In the genomic region with DNA sequence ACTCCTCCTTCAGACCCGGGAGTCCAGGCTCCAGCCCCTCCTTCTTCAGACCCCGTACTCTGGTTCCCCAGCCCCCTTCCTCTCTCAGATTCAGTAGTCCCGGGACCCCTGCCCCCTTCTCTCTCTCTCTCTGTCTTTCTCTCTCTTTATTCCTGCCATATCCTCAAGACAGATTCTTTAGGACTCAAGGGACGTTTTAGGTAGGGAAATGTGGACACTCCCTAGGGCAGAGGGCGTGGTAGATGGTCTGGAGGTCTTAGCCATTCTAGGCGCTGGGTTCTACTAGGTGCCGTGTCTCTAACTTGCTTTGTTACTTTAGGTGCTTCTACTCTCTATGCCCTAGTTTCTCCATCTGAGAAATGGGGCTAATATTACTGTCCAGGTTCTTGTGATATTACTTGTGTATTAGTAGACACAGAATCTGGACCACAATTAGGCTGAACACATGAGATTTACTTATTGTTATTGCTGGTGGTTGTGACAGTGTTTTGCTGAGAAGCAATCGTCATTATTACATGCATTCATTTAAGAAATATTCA, we compare ENCODE assay signal across 17 cellular contexts. TPM values are rescaled to one million over a fixed set of nuclear protein-coding genes. Genes with fewer than 3 reads are reported as not detected.
DNase-seq lines count a peak whose midpoint lies in the region; ATAC-seq and TF ChIP-seq lines count a peak whose summit lies in the region.
"Had no signal": no experiment of that assay in that cellular context is flagged by ENCODE, and none has a peak within 500 bp of the region (broad histone marks: within the 10 kb centered on the region; RNA-seq: fewer than 3 reads in every experiment).

No MANE protein-coding gene starts in this region.

- no peaks in the 10 kb centered on the region for H3K9me3 ChIP-seq in CD8-positive, alpha-beta T cell (ENCODE audit: low read length)
- H3K9me3 ChIP-seq in colonic mucosa = no peaks in the 10 kb centered on the region
- H3K9me3 ChIP-seq: upper lobe of right lung had no signal

- no peaks in the 10 kb centered on the region for H3K9me3 Mint-ChIP-seq in CD8-positive, alpha-beta T cell
- H3K9me3 Mint-ChIP-seq in activated naive CD8-positive, alpha-beta T cell treated with anti-CD3 and anti-CD28 coated beads, Interleukin-2, amount 10 ng/mL, durations not matched to agents 7 days and 5 days = no peaks in the 10 kb centered on the region
- H3K9me3 Mint-ChIP-seq in natural killer cell treated with Interleukin-12 subunit alpha and Interleukin-12 subunit beta and Interleukin-15 and Interleukin-18, amount 100 ng/mL, for 72 hours = peaks cover 3% of the 10 kb centered on the region
- H3K9me3 Mint-ChIP-seq: naive thymus-derived CD8-positive, alpha-beta T cell had no signal

- no peak overlapping the region for H3K9ac ChIP-seq in colonic mucosa (ENCODE audit: low read depth in 2 of 2, low read length in 2 of 2)

- no peak for TF ChIP-seq CTCF in CD8-positive, alpha-beta T cell (IDR thresholded peaks at IDR 0.05)
- TF ChIP-seq CTCF in colonic mucosa (IDR thresholded peaks at IDR 0.05) = no peak

- no peak overlapping the region for H3K4me3 ChIP-seq in CD8-positive, alpha-beta T cell (ENCODE audit: low read depth, low read length)
- H3K4me3 ChIP-seq in H7 (ENCODE audit: insufficient read depth, low read depth, low read length) = peak overlapping the region; percentile 37
- no peak overlapping the region for H3K4me3 ChIP-seq in colonic mucosa
- H3K4me3 ChIP-seq: upper lobe of right lung had no signal

- H3K36me3 Mint-ChIP-seq in CD8-positive, alpha-beta T cell = no peaks in the 10 kb centered on the region
- no peaks in the 10 kb centered on the region for H3K36me3 Mint-ChIP-seq in activated naive CD8-positive, alpha-beta T cell treated with anti-CD3 and anti-CD28 coated beads, Interleukin-2, amount 10 ng/mL, durations not matched to agents 7 days and 5 days
- no peaks in the 10 kb centered on the region for H3K36me3 Mint-ChIP-seq in natural killer cell treated with Interleukin-12 subunit alpha and Interleukin-12 subunit beta and Interleukin-15 and Interleukin-18, amount 100 ng/mL, for 72 hours
- H3K36me3 Mint-ChIP-seq: CD4-positive, alpha-beta memory T cell; naive thymus-derived CD8-positive, alpha-beta T cell had no signal

- DNase-seq in CD8-positive, alpha-beta T cell = no peak
- no peak for DNase-seq in H7
- DNase-seq in activated naive CD8-positive, alpha-beta T cell treated with anti-CD3 and anti-CD28 coated beads, Interleukin-2, amount 10 ng/mL, durations not matched to agents 7 days and 5 days = no peak
- DNase-seq in natural killer cell treated with Interleukin-12 subunit alpha and Interleukin-12 subunit beta and Interleukin-15 and Interleukin-18, amount 100 ng/mL, for 72 hours (ENCODE audit: low spot score) = no peak
- no peak for DNase-seq in colonic mucosa
- DNase-seq in NCI-H2171 treated with DMSO at 0.1 percent for 48 hours (lab: John Stamatoyannopoulos, UW) = no peak
- DNase-seq: activated CD8-positive, alpha-beta memory T cell treated with anti-CD3 and anti-CD28 coated beads, Interleukin-2, amount 50 U/mL, for 48 hours; amniotic stem cell; CD4-positive, alpha-beta memory T cell; naive thymus-derived CD8-positive, alpha-beta T cell; NCI-H2029 treated with DMSO at 0.1 percent for 48 hours; SHP77 treated with DMSO at 0.1 percent for 48 hours; stimulated activated CD4-positive, alpha-beta T cell treated with anti-CD3 and anti-CD28 coated beads, Interleukin-2, amount 100 ng/mL, for 48 hours; upper lobe of right lung had no signal

- POLR2A ChIA-PET in CD8-positive, alpha-beta T cell (lab: Charles Lee) = no interaction called here
- POLR2A ChIA-PET in activated naive CD8-positive, alpha-beta T cell treated with anti-CD3 and anti-CD28 coated beads, Interleukin-2, amount 10 ng/mL, durations not matched to agents 7 days and 5 days (lab: Charles Lee) = no interaction called here

- H3K27ac ChIP-seq in CD8-positive, alpha-beta T cell (ENCODE audit: low read depth, low read length) = no peak overlapping the region
- H3K27ac ChIP-seq in colonic mucosa = no peak overlapping the region
- H3K27ac ChIP-seq: upper lobe of right lung had no signal

- ATAC-seq in CD8-positive, alpha-beta T cell = no peak
- ATAC-seq in activated naive CD8-positive, alpha-beta T cell treated with anti-CD3 and anti-CD28 coated beads, Interleukin-2, amount 10 ng/mL, durations not matched to agents 7 days and 5 days (ENCODE audit: low read depth) = no peak
- no peak for ATAC-seq in natural killer cell treated with Interleukin-12 subunit alpha and Interleukin-12 subunit beta and Interleukin-15 and Interleukin-18, amount 100 ng/mL, for 72 hours
- ATAC-seq in HG03439 (IDR thresholded peaks at IDR 0.05; ENCODE audit: unreplicated experiment) = no peak
- ATAC-seq: naive thymus-derived CD8-positive, alpha-beta T cell; right cardiac atrium; upper lobe of right lung had no signal

- intact Hi-C loops in CD8-positive, alpha-beta T cell (cut with DNase I, micrococcal nuclease) = loop anchor here in 1 of 2 experiments (10.0 kb wide), 1 partner anchor 204 kb away; no protein-coding TSS in a partner anchor
- intact Hi-C loops in colonic mucosa (cut with DNase I) = no loop called here

- H3K27me3 Mint-ChIP-seq in CD8-positive, alpha-beta T cell (ENCODE audit: low read depth) = no peaks in the 10 kb centered on the region
- no peaks in the 10 kb centered on the region for H3K27me3 Mint-ChIP-seq in activated naive CD8-positive, alpha-beta T cell treated with anti-CD3 and anti-CD28 coated beads, Interleukin-2, amount 10 ng/mL, durations not matched to agents 7 days and 5 days
- H3K27me3 Mint-ChIP-seq in natural killer cell treated with Interleukin-12 subunit alpha and Interleukin-12 subunit beta and Interleukin-15 and Interleukin-18, amount 100 ng/mL, for 72 hours = no peaks in the 10 kb centered on the region
- H3K27me3 Mint-ChIP-seq: CD4-positive, alpha-beta memory T cell had no signal

- CTCF ChIA-PET in CD8-positive, alpha-beta T cell (lab: Charles Lee) = interaction anchor here (0.6 to 1.0 kb wide), 3 partner anchors 8 to 53 kb away, joined by 3 read pairs; no protein-coding TSS in a partner anchor

- H3K4me1 Mint-ChIP-seq in CD8-positive, alpha-beta T cell (ENCODE audit: low read depth) = peaks cover 37% of the 10 kb centered on the region
- peaks cover 35% of the 10 kb centered on the region for H3K4me1 Mint-ChIP-seq in activated naive CD8-positive, alpha-beta T cell treated with anti-CD3 and anti-CD28 coated beads, Interleukin-2, amount 10 ng/mL, durations not matched to agents 7 days and 5 days
- H3K4me1 Mint-ChIP-seq in natural killer cell treated with Interleukin-12 subunit alpha and Interleukin-12 subunit beta and Interleukin-15 and Interleukin-18, amount 100 ng/mL, for 72 hours (ENCODE audit: low read depth in 2 of 2) = peaks cover 72 to 77% of the 10 kb centered on the region in 2 donors

- no peaks in the 10 kb centered on the region for H3K36me3 ChIP-seq in CD8-positive, alpha-beta T cell (ENCODE audit: insufficient read depth, low read length)
- H3K36me3 ChIP-seq in H7 (replicated peaks; ENCODE audit: control insufficient read depth, insufficient read depth, low read length) (no peaks in the 10 kb centered on the region), colonic mucosa (no peaks in the 10 kb centered on the region)
- H3K36me3 ChIP-seq: upper lobe of right lung had no signal

- no peak overlapping the region for H3K4me3 Mint-ChIP-seq in CD8-positive, alpha-beta T cell
- H3K4me3 Mint-ChIP-seq in activated naive CD8-positive, alpha-beta T cell treated with anti-CD3 and anti-CD28 coated beads, Interleukin-2, amount 10 ng/mL, durations not matched to agents 7 days and 5 days = no peak overlapping the region
- H3K4me3 Mint-ChIP-seq in natural killer cell treated with Interleukin-12 subunit alpha and Interleukin-12 subunit beta and Interleukin-15 and Interleukin-18, amount 100 ng/mL, for 72 hours = peak overlapping the region; percentile 73

- peak overlapping the region; percentile 14 for H3K27ac Mint-ChIP-seq in CD8-positive, alpha-beta T cell
- H3K27ac Mint-ChIP-seq in activated naive CD8-positive, alpha-beta T cell treated with anti-CD3 and anti-CD28 coated beads, Interleukin-2, amount 10 ng/mL, durations not matched to agents 7 days and 5 days = peak overlapping the region; percentile 84
- H3K27ac Mint-ChIP-seq in natural killer cell treated with Interleukin-12 subunit alpha and Interleukin-12 subunit beta and Interleukin-15 and Interleukin-18, amount 100 ng/mL, for 72 hours = peak overlapping the region; percentile 98 to 100

- peaks cover 22% of the 10 kb centered on the region for H3K4me1 ChIP-seq in CD8-positive, alpha-beta T cell (ENCODE audit: insufficient read depth, low read length)
- H3K4me1 ChIP-seq in colonic mucosa = peaks cover 6% of the 10 kb centered on the region
- H3K4me1 ChIP-seq: upper lobe of right lung had no signal

- no peaks in the 10 kb centered on the region for H3K27me3 ChIP-seq in CD8-positive, alpha-beta T cell (ENCODE audit: insufficient read depth, low read length)
- H3K27me3 ChIP-seq in H7 (ENCODE audit: control insufficient read depth, insufficient read depth, low read length) (no peaks in the 10 kb centered on the region), colonic mucosa (no peaks in the 10 kb centered on the region)
- H3K27me3 ChIP-seq: upper lobe of right lung had no signal

RNA-seq across cellular contexts. Expression of a gene that starts 0.8 kb away (rescaled TPM):
- not detected for total RNA-seq in CD8-positive, alpha-beta T cell
- total RNA-seq in H7 (2014; rRNA removed; shearing (Covaris generic)) = 3.2 and 5.4 TPM in 2 replicates
- not detected for total RNA-seq in activated naive CD8-positive, alpha-beta T cell treated with anti-CD3 and anti-CD28 coated beads, Interleukin-2, amount 10 ng/mL, durations not matched to agents 7 days and 5 days
- under 1 TPM; 0.78 to 0.98 TPM for total RNA-seq in natural killer cell treated with Interleukin-12 subunit alpha and Interleukin-12 subunit beta and Interleukin-15 and Interleukin-18, amount 100 ng/mL, for 72 hours
- total RNA-seq in colonic mucosa = under 1 TPM in 1 of 2 donors, not detected in 1; 0.22 TPM
- total RNA-seq: CD4-positive, alpha-beta memory T cell; M059J; naive thymus-derived CD8-positive, alpha-beta T cell; right cardiac atrium; upper lobe of right lung had no signal

RNA-seq across cellular contexts. Expression of a gene that starts 3.4 kb away (rescaled TPM):
- not detected for total RNA-seq in CD8-positive, alpha-beta T cell
- total RNA-seq in H7 (2014; rRNA removed; shearing (Covaris generic)) = not detected in 2 replicates
- not detected for total RNA-seq in activated naive CD8-positive, alpha-beta T cell treated with anti-CD3 and anti-CD28 coated beads, Interleukin-2, amount 10 ng/mL, durations not matched to agents 7 days and 5 days
- total RNA-seq in natural killer cell treated with Interleukin-12 subunit alpha and Interleukin-12 subunit beta and Interleukin-15 and Interleukin-18, amount 100 ng/mL, for 72 hours = 10 to 100 TPM in 1 of 2 donors, 1 to 10 TPM in 1; 2.1 to 12.6 TPM
- not detected for total RNA-seq in colonic mucosa
- total RNA-seq: CD4-positive, alpha-beta memory T cell; M059J; naive thymus-derived CD8-positive, alpha-beta T cell; right cardiac atrium; upper lobe of right lung had no signal

RNA-seq across cellular contexts. Expression of a gene that starts 18.7 kb away (rescaled TPM):
- total RNA-seq in CD8-positive, alpha-beta T cell = 100 to 1,000 TPM; 159 to 169 TPM
- not detected in 2 replicates for total RNA-seq in H7 (2014; rRNA removed; shearing (Covaris generic))
- 100 to 1,000 TPM; 263 TPM for total RNA-seq in activated naive CD8-positive, alpha-beta T cell treated with anti-CD3 and anti-CD28 coated beads, Interleukin-2, amount 10 ng/mL, durations not matched to agents 7 days and 5 days
- total RNA-seq in natural killer cell treated with Interleukin-12 subunit alpha and Interleukin-12 subunit beta and Interleukin-15 and Interleukin-18, amount 100 ng/mL, for 72 hours = 1,000 to 10,000 TPM; 1,196 to 2,045 TPM
- 1 to 10 TPM; 2.3 to 2.7 TPM for total RNA-seq in colonic mucosa
- total RNA-seq: M059J had no signal

RNA-seq across cellular contexts. Expression of a gene that starts 22.3 kb away (rescaled TPM):
- total RNA-seq in CD8-positive, alpha-beta T cell = 1 to 10 TPM; 1.3 to 2.3 TPM
- 0.89 and 1.2 TPM in 2 replicates for total RNA-seq in H7 (2014; rRNA removed; shearing (Covaris generic))
- total RNA-seq in activated naive CD8-positive, alpha-beta T cell treated with anti-CD3 and anti-CD28 coated beads, Interleukin-2, amount 10 ng/mL, durations not matched to agents 7 days and 5 days = 10 to 100 TPM; 11.6 to 13.4 TPM
- total RNA-seq in natural killer cell treated with Interleukin-12 subunit alpha and Interleukin-12 subunit beta and Interleukin-15 and Interleukin-18, amount 100 ng/mL, for 72 hours = 10 to 100 TPM; 49.6 to 74.3 TPM
- 1 to 10 TPM in 1 of 2 donors, not detected in 1; 2.9 TPM for total RNA-seq in colonic mucosa
- total RNA-seq: M059J had no signal

RNA-seq across cellular contexts. Expression of a gene that starts 25.0 kb away (rescaled TPM):
- total RNA-seq in CD8-positive, alpha-beta T cell = 10 to 100 TPM; 26.6 to 27.5 TPM
- 106 and 125 TPM in 2 replicates for total RNA-seq in H7 (2014; rRNA removed; shearing (Covaris generic))
- total RNA-seq in activated naive CD8-positive, alpha-beta T cell treated with anti-CD3 and anti-CD28 coated beads, Interleukin-2, amount 10 ng/mL, durations not matched to agents 7 days and 5 days = 100 to 1,000 TPM; 121 to 124 TPM
- 10 to 100 TPM; 41.1 to 83.8 TPM for total RNA-seq in natural killer cell treated with Interleukin-12 subunit alpha and Interleukin-12 subunit beta and Interleukin-15 and Interleukin-18, amount 100 ng/mL, for 72 hours
- 100 to 1,000 TPM; 141 to 217 TPM for total RNA-seq in colonic mucosa

Comparison
In these comparisons a context has a peak if more than half of its experiments do, and no peak if none do; other contexts are left out.
1. H3K27ac Mint-ChIP-seq: peak in every context shown above with its lines; median percentile 99 in natural killer cell treated with Interleukin-12 subunit alpha and Interleukin-12 subunit beta and Interleukin-15 and Interleukin-18, amount 100 ng/mL, for 72 hours; 84 in activated naive CD8-positive, alpha-beta T cell treated with anti-CD3 and anti-CD28 coated beads, Interleukin-2, amount 10 ng/mL, durations not matched to agents 7 days and 5 days; 14 in CD8-positive, alpha-beta T cell.
2. RNA of a gene that starts 18.7 kb away (total RNA-seq): 1,196 to 2,045 TPM in natural killer cell treated with Interleukin-12 subunit alpha and Interleukin-12 subunit beta and Interleukin-15 and Interleukin-18, amount 100 ng/mL, for 72 hours, 263 TPM in activated naive CD8-positive, alpha-beta T cell treated with anti-CD3 and anti-CD28 coated beads, Interleukin-2, amount 10 ng/mL, durations not matched to agents 7 days and 5 days and 159 to 169 TPM in CD8-positive, alpha-beta T cell; 2.3 to 2.7 TPM in colonic mucosa and not detected in H7; every median in the first group is over 10 times any median in the second.